3 cellular contexts compared by ENCODE assay signal in genomic region chr3:143274291-143274690, GRCh38.
"Had no signal": no experiment of that assay in that cellular context is flagged by ENCODE, and none has a peak within 500 bp of the region (broad histone marks: within the 10 kb centered on the region; RNA-seq: fewer than 3 reads in every experiment).

No MANE protein-coding gene starts in this region.

- ATAC-seq: GM12878 had no signal

- DNase-seq: GDM1, GF-D8 had no signal
